1 cellular context compared by ENCODE assay signal in genomic region chr3:151768393-151768930, GRCh38.
TF ChIP-seq lines count a peak whose summit lies in the region.

No MANE protein-coding gene starts in this region.

TF ChIP-seq in HCT116, 20 proteins besides CTCF, POLR2A, EP300 and RAD21 (continued from another document):
- TF ChIP-seq TCF7L2 (IDR thresholded peaks at IDR 0.05; ENCODE audit: borderline replicate concordance, extremely low read depth, insufficient read depth, insufficient read length): no peak
- TF ChIP-seq JUND (IDR thresholded peaks at IDR 0.05): no peak
- no peak for TF ChIP-seq SRF (IDR thresholded peaks at IDR 0.05; ENCODE audit: low read depth)
- TF ChIP-seq CEBPB (IDR thresholded peaks at IDR 0.05; ENCODE audit: low read depth): no peak
- no peak for TF ChIP-seq REST (IDR thresholded peaks at IDR 0.05; ENCODE audit: low read depth)
- TF ChIP-seq, protein P1, sequence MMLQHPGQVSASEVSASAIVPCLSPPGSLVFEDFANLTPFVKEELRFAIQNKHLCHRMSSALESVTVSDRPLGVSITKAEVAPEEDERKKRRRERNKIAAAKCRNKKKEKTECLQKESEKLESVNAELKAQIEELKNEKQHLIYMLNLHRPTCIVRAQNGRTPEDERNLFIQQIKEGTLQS (IDR thresholded peaks at IDR 0.05): no peak
- no peak for TF ChIP-seq SIN3A (IDR thresholded peaks at IDR 0.05; ENCODE audit: low read depth)
- no peak for TF ChIP-seq POLR2AphosphoS5 (IDR thresholded peaks at IDR 0.05; ENCODE audit: low read depth, low read length)
- no peak for TF ChIP-seq ZFX (IDR thresholded peaks at IDR 0.05)
- TF ChIP-seq ELF1 (IDR thresholded peaks at IDR 0.05; ENCODE audit: borderline replicate concordance, low read depth): no peak
- TF ChIP-seq FOSL1 (IDR thresholded peaks at IDR 0.05; ENCODE audit: low read depth): no peak
- TF ChIP-seq CBX3 (IDR thresholded peaks at IDR 0.05; ENCODE audit: low read depth): no peak
